8 cellular contexts compared by ENCODE assay signal in genomic region chr7:24963218-24963617, GRCh38.
DNase-seq lines count a peak whose midpoint lies in the region; ATAC-seq lines count a peak whose summit lies in the region.

No MANE protein-coding gene starts in this region.

- in situ Hi-C loops in ACHN (cut with HindIII; ENCODE audit: low pct_ligation_motif_present, low pct_unique_long_range_greater_than_20kb, low sequenced_read_pairs), result no loop called here

- ATAC-seq in GM19324 (IDR thresholded peaks at IDR 0.05; ENCODE audit: low FRiP score, unreplicated experiment), result peak; percentile 47

- peak; percentile 34 for DNase-seq in ACHN
- DNase-seq in NCI-H226, result peak; percentile 78
- peak in 51 of 56 donors; percentile 8 to 85 (median 54) for DNase-seq in amygdala (lab: John Stamatoyannopoulos, UW)
- peak; percentile 96 for DNase-seq in medulla oblongata (ENCODE audit: extremely low spot score)
- no peak for DNase-seq in islet precursor cell
- no peak for DNase-seq in HCEC 1CT
- no peak for DNase-seq in HuH-7 (ENCODE audit: low spot score)

Comparison
In these comparisons a context has a peak if more than half of its experiments do, and no peak if none do; other contexts are left out.
1. DNase-seq: peak in ACHN (single experiment), NCI-H226 (single experiment), amygdala (51 of 56) and medulla oblongata (single experiment); none in islet precursor cell (single experiment), HCEC 1CT (single experiment) and HuH-7 (single experiment).